ENCODE assay signal across 24 cellular contexts in the genomic region with DNA sequence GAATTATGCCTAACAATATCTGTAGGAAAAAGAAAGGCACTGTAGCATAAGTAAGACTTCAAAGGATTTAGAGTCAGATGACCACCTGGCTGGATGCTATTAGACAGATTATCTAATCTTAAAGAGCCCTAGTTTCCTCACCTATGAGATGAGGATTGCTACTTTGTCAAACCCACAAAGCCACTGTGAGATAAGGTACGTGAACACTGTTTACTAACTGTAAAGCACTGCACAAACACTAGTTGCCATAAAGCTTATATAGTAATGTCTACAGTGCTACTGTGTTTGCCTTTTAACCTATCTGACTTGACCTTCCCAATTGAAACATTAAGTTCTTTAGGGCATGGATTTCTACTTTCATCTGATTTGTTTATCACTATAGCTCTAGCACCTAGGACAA. TPM values are rescaled to one million over a fixed set of nuclear protein-coding genes. Genes with fewer than 3 reads are reported as not detected.
DNase-seq lines count a peak whose midpoint lies in the region; ATAC-seq and TF ChIP-seq lines count a peak whose summit lies in the region.
"Had no signal": no experiment of that assay in that cellular context is flagged by ENCODE, and none has a peak within 500 bp of the region (broad histone marks: within the 10 kb centered on the region; RNA-seq: fewer than 3 reads in every experiment).

No MANE protein-coding gene starts in this region.

- TF ChIP-seq POLR2A in thyroid gland (IDR thresholded peaks at IDR 0.05), result no peak
- no peak for TF ChIP-seq POLR2A in adrenal gland (IDR thresholded peaks at IDR 0.05)

- H3K27me3 Mint-ChIP-seq in activated T-cell treated with anti-CD3 and anti-CD28 coated beads, Interleukin-2, amount 50 U/mL, for 24 hours, result no peaks in the 10 kb centered on the region
- no peaks in the 10 kb centered on the region for H3K27me3 Mint-ChIP-seq in T-helper 17 cell

- H3K36me3 ChIP-seq in thyroid gland (peaks cover 13 to 16% of the 10 kb centered on the region in 2 donors), adrenal gland (replicated peaks in 1 of 2) (peaks cover 0 to 52% of the 10 kb centered on the region in 2 donors)

- H3K4me3 Mint-ChIP-seq in activated T-cell treated with anti-CD3 and anti-CD28 coated beads, Interleukin-2, amount 50 U/mL, for 24 hours, result no peak overlapping the region
- H3K4me3 Mint-ChIP-seq in T-helper 17 cell, result no peak overlapping the region

- H3K4me1 ChIP-seq in thyroid gland (peaks cover 24 to 36% of the 10 kb centered on the region in 2 donors), adrenal gland (replicated peaks in 1 of 2) (peaks cover 7 to 11% of the 10 kb centered on the region in 2 donors)

- H3K27me3 ChIP-seq in thyroid gland (no peaks in the 10 kb centered on the region), adrenal gland (no peaks in the 10 kb centered on the region)

- 95% methylated on average over 1 of the region's 1 CpG for WGBS in thyroid gland, 2 donors
- WGBS in adrenal gland, 4 donors, result 86 to 97% (median 91%) methylated on average over 1 of the region's 1 CpG

- no peaks in the 10 kb centered on the region for H3K9me3 Mint-ChIP-seq in activated T-cell treated with anti-CD3 and anti-CD28 coated beads, Interleukin-2, amount 50 U/mL, for 24 hours

- peaks cover 89% of the 10 kb centered on the region for H3K36me3 Mint-ChIP-seq in activated T-cell treated with anti-CD3 and anti-CD28 coated beads, Interleukin-2, amount 50 U/mL, for 24 hours (ENCODE audit: low read depth)
- peaks cover 21% of the 10 kb centered on the region for H3K36me3 Mint-ChIP-seq in T-helper 17 cell (ENCODE audit: low read depth)

- H3K4me3 ChIP-seq in thyroid gland (replicated peaks in 1 of 3), result no peak overlapping the region
- H3K4me3 ChIP-seq in adrenal gland, result no peak overlapping the region

- H3K27ac ChIP-seq in thyroid gland (peak overlapping the region in 2 of 3 donors; percentile 19 to 79), adrenal gland (peak overlapping the region in 1 of 5 donors; percentile 55)
- H3K27ac ChIP-seq: HL-60, KMS-11 had no signal

- DNase-seq in activated T-cell treated with anti-CD3 and anti-CD28 coated beads, Interleukin-2, amount 50 U/mL, for 24 hours, result no peak
- DNase-seq in activated T-cell treated with anti-CD3 and anti-CD28 coated beads for 4 hours (no peak), T-helper 17 cell (no peak), left colon (no peak), thyroid gland (no peak), AG20443 (ENCODE audit: low spot score) (no peak), GM19240 (ENCODE audit: insufficient read length, low spot score) (no peak), adrenal gland (no peak)
- DNase-seq: DMS 273 treated with DMSO at 0.1 percent for 48 hours, DND-41, MV-4-11, NCI-H187, NCI-H2107, NCI-H226, NCI-H524, PC-3, RPMI8226, SHP77 treated with DMSO at 0.1 percent for 48 hours had no signal

- TF ChIP-seq CTCF in thyroid gland (IDR thresholded peaks at IDR 0.05) (no peak), adrenal gland (IDR thresholded peaks at IDR 0.05) (no peak)

- peaks cover 67% of the 10 kb centered on the region for H3K4me1 Mint-ChIP-seq in activated T-cell treated with anti-CD3 and anti-CD28 coated beads, Interleukin-2, amount 50 U/mL, for 24 hours (ENCODE audit: low read depth)
- H3K4me1 Mint-ChIP-seq in T-helper 17 cell, result peaks cover 52% of the 10 kb centered on the region

- ATAC-seq in T-helper 17 cell (peak; percentile 39), left colon (peak; percentile 61)

- intact Hi-C loops in left colon (cut with DNase I, micrococcal nuclease), result no loop called here
- intact Hi-C loops in thyroid gland (cut with DNase I), result no loop called here
- intact Hi-C loops in adrenal gland (cut with DNase I), result no loop called here

- H3K9me3 ChIP-seq in T-helper 17 cell (ENCODE audit: control insufficient read depth, low read length, poor library complexity, severe bottlenecking) (no peaks in the 10 kb centered on the region), thyroid gland (no peaks in the 10 kb centered on the region), adrenal gland (replicated peaks in 1 of 3) (no peaks in the 10 kb centered on the region)

- peak overlapping the region; percentile 68 for H3K27ac Mint-ChIP-seq in activated T-cell treated with anti-CD3 and anti-CD28 coated beads, Interleukin-2, amount 50 U/mL, for 24 hours
- H3K27ac Mint-ChIP-seq in T-helper 17 cell, result peak overlapping the region; percentile 99

RNA-seq across cellular contexts. Expression of gene TRMO, which starts 10.3 kb away (rescaled TPM):
- total RNA-seq in T-helper 17 cell (10 to 100 TPM; 41.2 to 46.3 TPM), left colon (10 to 100 TPM; 14.0 to 15.0 TPM), thyroid gland (10 to 100 TPM; 56.6 to 81.6 (median 59.0) TPM), adrenal gland (10 to 100 TPM; 11.4 to 30.3 (median 17.1) TPM)
- 10 to 100 TPM in 1 of 3 donors, 1 to 10 TPM in 2; 7.8 to 40.4 (median 9.5) TPM for polyA plus RNA-seq in adrenal gland

RNA-seq across cellular contexts. Expression of gene HEMGN, which starts 26.0 kb away (rescaled TPM):
- total RNA-seq in T-helper 17 cell (1 to 10 TPM; 1.3 to 9.0 TPM), left colon (not detected), thyroid gland (under 1 TPM in 2 of 4 donors, not detected in 2; 0.22 to 0.27 TPM), adrenal gland (under 1 TPM in 2 of 8 donors, not detected in 6; 0.22 to 0.23 TPM)
- polyA plus RNA-seq in adrenal gland, result not detected
- total RNA-seq: G401, H4, HT1080, PC-3 had no signal
- polyA plus RNA-seq: BJ had no signal

RNA-seq across cellular contexts. Expression of gene FOXE1, which starts 58.9 kb away (rescaled TPM):
- total RNA-seq in T-helper 17 cell (under 1 TPM in 1 of 2 donors, not detected in 1; 0.08 TPM), left colon (under 1 TPM in 1 of 2 donors, not detected in 1; 0.08 TPM), thyroid gland (100 to 1,000 TPM; 405 to 748 (median 454) TPM), adrenal gland (under 1 TPM in 1 of 8 donors, not detected in 7; 0.78 TPM)
- not detected for polyA plus RNA-seq in adrenal gland
- total RNA-seq: G401, H4, HT1080, PC-3 had no signal

Comparison
In these comparisons a context has a peak if more than half of its experiments do, and no peak if none do; other contexts are left out.
1. RNA of gene FOXE1, which starts 58.9 kb away (total RNA-seq): 405 to 748 TPM in thyroid gland; 0.08 TPM in left colon, 0.08 TPM in T-helper 17 cell and 0.78 TPM in adrenal gland; every median in the first group is over 100 times any median in the second.